In the genomic region with DNA sequence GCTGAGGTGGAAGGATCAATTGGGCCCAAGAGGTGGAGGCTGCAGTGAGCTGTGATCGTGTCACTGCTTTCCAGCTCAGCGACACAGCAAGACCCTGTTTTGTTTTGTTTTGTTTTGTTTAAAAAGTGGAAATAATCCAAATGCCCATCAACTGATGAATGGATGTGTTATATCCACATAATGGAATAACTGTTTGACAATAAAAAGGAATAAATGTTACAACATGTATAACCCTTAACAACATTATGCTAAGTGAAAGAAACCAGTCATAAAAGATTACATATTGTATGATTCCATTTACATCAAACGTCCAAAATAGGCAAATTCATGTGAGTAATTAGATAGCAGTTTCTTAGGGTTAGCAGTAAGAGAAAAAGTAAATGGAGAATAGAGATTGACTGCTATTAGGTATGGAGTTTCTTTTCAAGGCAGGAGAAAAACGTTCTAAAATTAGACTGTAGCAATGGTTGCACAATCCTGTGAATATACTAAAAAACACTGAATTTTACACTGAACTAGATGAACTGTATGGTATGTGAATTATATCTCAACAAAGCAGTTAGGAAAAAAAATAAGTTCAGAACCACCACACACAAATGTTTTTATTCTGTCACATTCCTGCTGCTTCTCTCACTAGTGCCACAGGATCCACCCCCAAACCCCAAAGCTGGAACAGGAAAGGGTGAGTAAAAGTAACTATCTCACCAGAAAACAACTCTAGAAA, we compare ENCODE assay signal across 11 cellular contexts. TPM values are rescaled to one million over a fixed set of nuclear protein-coding genes. Genes with fewer than 3 reads are reported as not detected.
DNase-seq lines count a peak whose midpoint lies in the region; ATAC-seq and TF ChIP-seq lines count a peak whose summit lies in the region.
"Had no signal": no experiment of that assay in that cellular context is flagged by ENCODE, and none has a peak within 500 bp of the region (broad histone marks: within the 10 kb centered on the region; RNA-seq: fewer than 3 reads in every experiment).

No MANE protein-coding gene starts in this region.

- H3K27me3 ChIP-seq in PC-9 (ENCODE audit: insufficient read depth, low read depth), result no peaks in the 10 kb centered on the region

- intact Hi-C loops in left ventricle myocardium superior (cut with micrococcal nuclease) (no loop called here), PC-9 (cut with micrococcal nuclease; ENCODE audit: unreplicated experiment) (no loop called here)

- H3F3A ChIP-seq in PC-9 (ENCODE audit: insufficient read depth, low read depth), result peaks cover 8% of the 10 kb centered on the region; the same call in 1 of the 2 replicates

- H3K27ac Mint-ChIP-seq in activated CD4-positive, alpha-beta T cell treated with anti-CD3 and anti-CD28 coated beads, Interleukin-2, amount 10 ng/mL, durations not matched to agents 7 days and 5 days, result peak overlapping the region; percentile 86
- H3K27ac Mint-ChIP-seq in activated naive CD8-positive, alpha-beta T cell, result peak overlapping the region; percentile 82
- peak overlapping the region in 1 of 2 donors; percentile 87 for H3K27ac Mint-ChIP-seq in stimulated activated naive CD8-positive, alpha-beta T cell treated with anti-CD3 and anti-CD28 coated beads, Interleukin-15, amount 100 ng/mL, for 72 hours

- peaks cover 95% of the 10 kb centered on the region for H3K79me2 ChIP-seq in PC-9 (ENCODE audit: low read depth)

- peaks cover 7% of the 10 kb centered on the region; the same call in 1 of the 2 replicates for H3K4me1 ChIP-seq in PC-9 (replicated peaks; ENCODE audit: insufficient read depth)

- H3K4me3 Mint-ChIP-seq in activated CD4-positive, alpha-beta T cell treated with anti-CD3 and anti-CD28 coated beads, Interleukin-2, amount 10 ng/mL, durations not matched to agents 7 days and 5 days, result peak overlapping the region; percentile 67
- H3K4me3 Mint-ChIP-seq in activated naive CD8-positive, alpha-beta T cell, result peak overlapping the region; percentile 82
- peak overlapping the region; percentile 30 to 75 for H3K4me3 Mint-ChIP-seq in stimulated activated naive CD8-positive, alpha-beta T cell treated with anti-CD3 and anti-CD28 coated beads, Interleukin-15, amount 100 ng/mL, for 72 hours
- H3K4me3 Mint-ChIP-seq: neural crest cell had no signal

- CTCF ChIA-PET in activated CD4-positive, alpha-beta T cell treated with anti-CD3 and anti-CD28 coated beads, Interleukin-2, amount 10 ng/mL, durations not matched to agents 7 days and 5 days (lab: Charles Lee), result interaction anchor here (1.5 kb wide), 1 partner anchor 18 kb away, joined by 3 read pairs; no protein-coding TSS in a partner anchor
- CTCF ChIA-PET in PC-9 (lab: Charles Lee), result no interaction called here

- ATAC-seq in left ventricle myocardium superior (peak; percentile 27), HG03196 (IDR thresholded peaks at IDR 0.05; ENCODE audit: unreplicated experiment) (no peak)
- ATAC-seq in stimulated activated naive CD8-positive, alpha-beta T cell treated with anti-CD3 and anti-CD28 coated beads, Interleukin-15, amount 100 ng/mL, for 72 hours, result no peak

- H3K36me3 ChIP-seq in PC-9 (ENCODE audit: low read depth), result 0 out of 2 replicates have a peak, but pooled peaks cover 7% of the 10 kb centered on the region

- BruUV-seq in PC-9 (replicated peaks; lab: Mats Ljungman, UMichigan), result no TSS peak

- H3K9me3 ChIP-seq in PC-9 (ENCODE audit: insufficient read depth, low read depth), result no peaks in the 10 kb centered on the region

- H2AFZ ChIP-seq in PC-9, result no peak overlapping the region

- POLR2A ChIA-PET in activated CD4-positive, alpha-beta T cell treated with anti-CD3 and anti-CD28 coated beads, Interleukin-2, amount 10 ng/mL, durations not matched to agents 7 days and 5 days (lab: Charles Lee), result interaction anchor here (0.6 kb wide), 1 partner anchor 88 kb away, joined by 6 read pairs; no protein-coding TSS in a partner anchor
- POLR2A ChIA-PET in PC-9 (lab: Charles Lee; ENCODE audit: unreplicated experiment), result no interaction called here

- peaks cover 83% of the 10 kb centered on the region for H3K4me1 Mint-ChIP-seq in activated CD4-positive, alpha-beta T cell treated with anti-CD3 and anti-CD28 coated beads, Interleukin-2, amount 10 ng/mL, durations not matched to agents 7 days and 5 days
- H3K4me1 Mint-ChIP-seq in activated naive CD8-positive, alpha-beta T cell (ENCODE audit: low read depth), result peaks cover 88% of the 10 kb centered on the region
- H3K4me1 Mint-ChIP-seq in stimulated activated naive CD8-positive, alpha-beta T cell treated with anti-CD3 and anti-CD28 coated beads, Interleukin-15, amount 100 ng/mL, for 72 hours, result peaks cover 92% of the 10 kb centered on the region

- no peaks in the 10 kb centered on the region for H3K9me2 ChIP-seq in PC-9 (ENCODE audit: insufficient read depth)

- no peak overlapping the region for H3K4me3 ChIP-seq in PC-9

- no peaks in the 10 kb centered on the region for H3K9me3 Mint-ChIP-seq in activated CD4-positive, alpha-beta T cell treated with anti-CD3 and anti-CD28 coated beads, Interleukin-2, amount 10 ng/mL, durations not matched to agents 7 days and 5 days
- no peaks in the 10 kb centered on the region for H3K9me3 Mint-ChIP-seq in activated naive CD8-positive, alpha-beta T cell (ENCODE audit: low read depth)
- H3K9me3 Mint-ChIP-seq in stimulated activated naive CD8-positive, alpha-beta T cell treated with anti-CD3 and anti-CD28 coated beads, Interleukin-15, amount 100 ng/mL, for 72 hours, result no peaks in the 10 kb centered on the region
- H3K9me3 Mint-ChIP-seq: neural crest cell had no signal

- H3K4me2 ChIP-seq in PC-9, result no peak overlapping the region

- H3K36me3 Mint-ChIP-seq in activated CD4-positive, alpha-beta T cell treated with anti-CD3 and anti-CD28 coated beads, Interleukin-2, amount 10 ng/mL, durations not matched to agents 7 days and 5 days (ENCODE audit: low read depth), result peaks cover 29% of the 10 kb centered on the region
- peaks cover 9% of the 10 kb centered on the region for H3K36me3 Mint-ChIP-seq in activated naive CD8-positive, alpha-beta T cell

- peak; percentile 23 for DNase-seq in activated CD4-positive, alpha-beta T cell treated with anti-CD3 and anti-CD28 coated beads, Interleukin-2, amount 10 ng/mL, durations not matched to agents 7 days and 5 days
- no peak for DNase-seq in activated CD4-positive, alpha-beta T cell treated with anti-CD3 and anti-CD28 coated beads for 4 hours
- DNase-seq in left ventricle myocardium superior (no peak), PC-9 (no peak), NCI-H1092 (lab: John Stamatoyannopoulos, UW) (no peak)
- no peak for DNase-seq in stimulated activated naive CD8-positive, alpha-beta T cell treated with anti-CD3 and anti-CD28 coated beads, Interleukin-15, amount 100 ng/mL, for 72 hours
- DNase-seq: activated CD4-positive, CD25-positive, alpha-beta regulatory T cell; stimulated activated CD8-positive, alpha-beta memory T cell treated with anti-CD3 and anti-CD28 coated beads, Interleukin-4, amount 100 ng/mL, for 48 hours had no signal

- no peak overlapping the region for H3K27ac ChIP-seq in PC-9

- no peaks in the 10 kb centered on the region for H3K27me3 Mint-ChIP-seq in activated CD4-positive, alpha-beta T cell treated with anti-CD3 and anti-CD28 coated beads, Interleukin-2, amount 10 ng/mL, durations not matched to agents 7 days and 5 days
- H3K27me3 Mint-ChIP-seq in activated naive CD8-positive, alpha-beta T cell, result no peaks in the 10 kb centered on the region
- H3K27me3 Mint-ChIP-seq in stimulated activated naive CD8-positive, alpha-beta T cell treated with anti-CD3 and anti-CD28 coated beads, Interleukin-15, amount 100 ng/mL, for 72 hours, result no peaks in the 10 kb centered on the region

- TF ChIP-seq CTCF in PC-9 (conservative IDR thresholded peaks at IDR 0.05), result no peak

- H4K20me1 ChIP-seq in PC-9 (ENCODE audit: insufficient read depth), result peaks cover 89% of the 10 kb centered on the region

RNA-seq across cellular contexts. Expression of a gene that starts 15.7 kb away (rescaled TPM):
- 10 to 100 TPM; 46.5 to 56.0 TPM for total RNA-seq in activated CD4-positive, alpha-beta T cell treated with anti-CD3 and anti-CD28 coated beads, Interleukin-2, amount 10 ng/mL, durations not matched to agents 7 days and 5 days
- total RNA-seq in left ventricle myocardium superior, result 35.1 TPM
- 46.7 and 60.4 TPM in 2 replicates for total RNA-seq in PC-9 (2021)
